In the genomic region with DNA sequence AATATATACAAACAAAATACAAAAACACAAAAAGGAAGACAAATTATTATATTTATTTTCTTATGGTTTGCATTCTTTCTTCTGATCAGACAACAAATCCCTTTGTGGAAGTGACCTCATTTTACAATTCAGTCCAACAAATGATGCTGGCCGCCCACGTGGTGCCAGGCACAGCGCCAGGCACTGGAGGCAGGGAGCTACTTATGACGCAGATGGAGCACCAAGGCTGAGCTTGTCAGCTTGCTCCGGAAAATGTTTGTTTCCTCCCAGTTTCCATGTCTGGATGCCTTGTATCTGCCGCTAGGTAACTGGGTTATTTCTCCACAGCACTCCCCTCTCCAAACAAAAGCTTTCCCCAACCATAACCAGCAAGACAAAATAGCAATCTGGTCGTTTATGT, we compare ENCODE assay signal across 9 cellular contexts. TPM values are rescaled to one million over a fixed set of nuclear protein-coding genes. Genes with fewer than 3 reads are reported as not detected.
DNase-seq lines count a peak whose midpoint lies in the region; ATAC-seq and TF ChIP-seq lines count a peak whose summit lies in the region.
"Had no signal": no experiment of that assay in that cellular context is flagged by ENCODE, and none has a peak within 500 bp of the region (broad histone marks: within the 10 kb centered on the region; RNA-seq: fewer than 3 reads in every experiment).

No MANE protein-coding gene starts in this region.

- H3K27me3 ChIP-seq in lung (ENCODE audit: control insufficient read depth, insufficient read depth) (no peaks in the 10 kb centered on the region), transverse colon (no peaks in the 10 kb centered on the region)

- peak; percentile 99 for DNase-seq in dermis blood vessel endothelial cell
- peak; percentile 49 for DNase-seq in lung (ENCODE audit: low spot score)
- DNase-seq in transverse colon = peak; percentile 46
- no peak for DNase-seq in SW 1271 (lab: John Stamatoyannopoulos, UW)
- DNase-seq in SK-N-DZ (ENCODE audit: low spot score) = no peak
- DNase-seq in activated naive CD8-positive, alpha-beta T cell treated with anti-CD3 and anti-CD28 coated beads for 36 hours = no peak
- DNase-seq: activated T-cell treated with anti-CD3 and anti-CD28 coated beads, Interleukin-2, amount 50 U/mL, for 72 hours; H9 had no signal

- H3K4me3 ChIP-seq in lung (no peak overlapping the region), transverse colon (no peak overlapping the region)

- peaks cover 0 to 3% of the 10 kb centered on the region in 2 donors for H3K4me1 ChIP-seq in lung (ENCODE audit: control insufficient read depth in 2 of 2, insufficient read depth in 2 of 2, low read length in 2 of 2)
- H3K4me1 ChIP-seq in transverse colon = peaks cover 0 to 2% (median 0%) of the 10 kb centered on the region in 4 donors

- H3K9me3 Mint-ChIP-seq in activated naive CD8-positive, alpha-beta T cell treated with anti-CD3 and anti-CD28 coated beads for 36 hours = no peaks in the 10 kb centered on the region
- H3K9me3 Mint-ChIP-seq: activated T-cell treated with anti-CD3 and anti-CD28 coated beads, Interleukin-2, amount 50 U/mL, for 72 hours; H9 had no signal

- H3K4me1 Mint-ChIP-seq in activated naive CD8-positive, alpha-beta T cell treated with anti-CD3 and anti-CD28 coated beads for 36 hours = no peaks in the 10 kb centered on the region
- H3K4me1 Mint-ChIP-seq: H9 had no signal

- no peak overlapping the region for H3K27ac Mint-ChIP-seq in activated naive CD8-positive, alpha-beta T cell treated with anti-CD3 and anti-CD28 coated beads for 36 hours
- H3K27ac Mint-ChIP-seq: activated T-cell treated with anti-CD3 and anti-CD28 coated beads, Interleukin-2, amount 50 U/mL, for 72 hours; H9 had no signal

- in situ Hi-C loops in transverse colon (cut with MboI; ENCODE audit: low pct_ligation_motif_present in 1 of 4, low pct_unique_long_range_greater_than_20kb in 1 of 4, low sequenced_read_pairs in 3 of 4) = no loop called here

- TF ChIP-seq EP300 in transverse colon (IDR thresholded peaks at IDR 0.05; ENCODE audit: low read depth) = no peak

- WGBS in lung, 2 donors = 26 to 45% methylated on average over 7 of the region's 7 CpGs
- 29 to 65% methylated on average over 5 to 7 of the region's 7 CpGs for WGBS in transverse colon (ENCODE audit: low coverage in 1 of 2), 2 donors

- TF ChIP-seq CTCF in lung (IDR thresholded peaks at IDR 0.05; ENCODE audit: control extremely low read depth, extremely low read depth) (no peak), transverse colon (IDR thresholded peaks at IDR 0.05) (no peak)

- TF ChIP-seq POLR2A in transverse colon (IDR thresholded peaks at IDR 0.05) = no peak

- H3K27ac ChIP-seq in lung (ENCODE audit: low read depth in 1 of 2, low read length in 1 of 2) (peak overlapping the region in 1 of 2 donors; percentile 83), transverse colon (peak overlapping the region; percentile 35 to 65 (median 54))

- intact Hi-C loops in transverse colon (cut with DNase I; ENCODE audit: low total_unique reads) = no loop called here

- peaks cover 25% of the 10 kb centered on the region for H3K27me3 Mint-ChIP-seq in activated naive CD8-positive, alpha-beta T cell treated with anti-CD3 and anti-CD28 coated beads for 36 hours

- ATAC-seq in lung (ENCODE audit: insufficient read depth, low FRiP score) = no peak
- ATAC-seq: activated T-cell treated with anti-CD3 and anti-CD28 coated beads, Interleukin-2, amount 50 U/mL, for 72 hours had no signal

- H3K36me3 ChIP-seq in lung (ENCODE audit: control insufficient read depth in 2 of 2, insufficient read depth in 2 of 2, low read length in 2 of 2) (no peaks in the 10 kb centered on the region), transverse colon (no peaks in the 10 kb centered on the region)

- no peaks in the 10 kb centered on the region for H3K36me3 Mint-ChIP-seq in activated naive CD8-positive, alpha-beta T cell treated with anti-CD3 and anti-CD28 coated beads for 36 hours

- H3K9me3 ChIP-seq in lung (ENCODE audit: control insufficient read depth in 2 of 2, insufficient read depth in 1 of 2, low read length in 1 of 2) = no peaks in the 10 kb centered on the region
- no peaks in the 10 kb centered on the region for H3K9me3 ChIP-seq in transverse colon

- no peak overlapping the region for H3K4me3 Mint-ChIP-seq in activated naive CD8-positive, alpha-beta T cell treated with anti-CD3 and anti-CD28 coated beads for 36 hours
- H3K4me3 Mint-ChIP-seq: activated T-cell treated with anti-CD3 and anti-CD28 coated beads, Interleukin-2, amount 50 U/mL, for 72 hours; H9 had no signal

TF ChIP-seq in PFSK-1, 5 proteins besides CTCF, POLR2A, EP300 and RAD21:
- TF ChIP-seq, protein P1, sequence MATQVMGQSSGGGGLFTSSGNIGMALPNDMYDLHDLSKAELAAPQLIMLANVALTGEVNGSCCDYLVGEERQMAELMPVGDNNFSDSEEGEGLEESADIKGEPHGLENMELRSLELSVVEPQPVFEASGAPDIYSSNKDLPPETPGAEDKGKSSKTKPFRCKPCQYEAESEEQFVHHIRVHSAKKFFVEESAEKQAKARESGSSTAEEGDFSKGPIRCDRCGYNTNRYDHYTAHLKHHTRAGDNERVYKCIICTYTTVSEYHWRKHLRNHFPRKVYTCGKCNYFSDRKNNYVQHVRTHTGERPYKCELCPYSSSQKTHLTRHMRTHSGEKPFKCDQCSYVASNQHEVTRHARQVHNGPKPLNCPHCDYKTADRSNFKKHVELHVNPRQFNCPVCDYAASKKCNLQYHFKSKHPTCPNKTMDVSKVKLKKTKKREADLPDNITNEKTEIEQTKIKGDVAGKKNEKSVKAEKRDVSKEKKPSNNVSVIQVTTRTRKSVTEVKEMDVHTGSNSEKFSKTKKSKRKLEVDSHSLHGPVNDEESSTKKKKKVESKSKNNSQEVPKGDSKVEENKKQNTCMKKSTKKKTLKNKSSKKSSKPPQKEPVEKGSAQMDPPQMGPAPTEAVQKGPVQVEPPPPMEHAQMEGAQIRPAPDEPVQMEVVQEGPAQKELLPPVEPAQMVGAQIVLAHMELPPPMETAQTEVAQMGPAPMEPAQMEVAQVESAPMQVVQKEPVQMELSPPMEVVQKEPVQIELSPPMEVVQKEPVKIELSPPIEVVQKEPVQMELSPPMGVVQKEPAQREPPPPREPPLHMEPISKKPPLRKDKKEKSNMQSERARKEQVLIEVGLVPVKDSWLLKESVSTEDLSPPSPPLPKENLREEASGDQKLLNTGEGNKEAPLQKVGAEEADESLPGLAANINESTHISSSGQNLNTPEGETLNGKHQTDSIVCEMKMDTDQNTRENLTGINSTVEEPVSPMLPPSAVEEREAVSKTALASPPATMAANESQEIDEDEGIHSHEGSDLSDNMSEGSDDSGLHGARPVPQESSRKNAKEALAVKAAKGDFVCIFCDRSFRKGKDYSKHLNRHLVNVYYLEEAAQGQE (IDR thresholded peaks at IDR 0.05; ENCODE audit: insufficient read depth in 1 of 2, low read depth in 2 of 2, low read length in 2 of 2) = no peak
- TF ChIP-seq SIN3A (IDR thresholded peaks at IDR 0.05; ENCODE audit: borderline replicate concordance, insufficient read depth, low read length) (no peak), FOXP2 (optimal IDR thresholded peaks at IDR 0.05; ENCODE audit: borderline replicate concordance, extremely low read depth, extremely low read length, insufficient read depth) (peak; percentile 23), POLR2AphosphoS5 (IDR thresholded peaks at IDR 0.05; ENCODE audit: low read depth, low read length) (no peak), TAF1 (IDR thresholded peaks at IDR 0.05; ENCODE audit: borderline replicate concordance, insufficient read depth, low read length) (no peak)

RNA-seq across cellular contexts. Expression of a gene that starts 30.7 kb away (rescaled TPM):
- not detected for polyA plus RNA-seq in PFSK-1 (2012; ENCODE audit: insufficient read length, low read depth)
- total RNA-seq in dermis blood vessel endothelial cell (62.4 and 126 TPM in 2 replicates), lung (10 to 100 TPM; 44.8 to 81.9 TPM), transverse colon (10 to 100 TPM in 2 of 4 donors, 1 to 10 TPM in 2; 7.5 to 85.2 (median 9.7) TPM)
- 10 to 100 TPM; 23.6 to 29.3 TPM for polyA plus RNA-seq in lung
- not detected in 2 replicates for polyA plus RNA-seq in SK-N-DZ (2014; cell fraction: cytosol; rRNA removed)
- polyA plus RNA-seq in SK-N-DZ (2014; cell fraction: nucleus; rRNA removed) = 0.01 TPM in 1 of 2 replicates, not detected in the other
- total RNA-seq in activated naive CD8-positive, alpha-beta T cell treated with anti-CD3 and anti-CD28 coated beads for 36 hours = under 1 TPM in 1 of 2 experiments, not detected in 1; 0.02 TPM

Comparison
In these comparisons a context has a peak if more than half of its experiments do, and no peak if none do; other contexts are left out.
1. DNase-seq: peak in dermis blood vessel endothelial cell (single experiment), lung (single experiment) and transverse colon (single experiment); none in SW 1271 (0 of 2), SK-N-DZ (single experiment) and activated naive CD8-positive, alpha-beta T cell treated with anti-CD3 and anti-CD28 coated beads for 36 hours (single experiment).
2. RNA of a gene that starts 30.7 kb away (total RNA-seq): 62.4 to 126 TPM in dermis blood vessel endothelial cell, 44.8 to 81.9 TPM in lung and 7.5 to 85.2 TPM in transverse colon; 0.02 TPM in activated naive CD8-positive, alpha-beta T cell treated with anti-CD3 and anti-CD28 coated beads for 36 hours; every median in the first group is over 4 times any median in the second.